ENCODE assay signal across 15 cellular contexts in genomic region chr13:28637714-28638355, GRCh38. TPM values are rescaled to one million over a fixed set of nuclear protein-coding genes. Genes with fewer than 3 reads are reported as not detected.
DNase-seq lines count a peak whose midpoint lies in the region; ATAC-seq and TF ChIP-seq lines count a peak whose summit lies in the region.
"Had no signal": no experiment of that assay in that cellular context is flagged by ENCODE, and none has a peak within 500 bp of the region (broad histone marks: within the 10 kb centered on the region; RNA-seq: fewer than 3 reads in every experiment).

No MANE protein-coding gene starts in this region.

- no peak overlapping the region for H3K27ac ChIP-seq in colonic mucosa
- H3K27ac ChIP-seq: cardiac muscle cell, PC-9 had no signal

- H3K4me3 Mint-ChIP-seq in natural killer cell treated with Interleukin-12 subunit alpha and Interleukin-12 subunit beta and Interleukin-15 and Interleukin-18, amount 100 ng/mL, for 72 hours, result no peak overlapping the region
- H3K4me3 Mint-ChIP-seq: mesothelial cell of epicardium had no signal

- DNase-seq in DMS53 treated with DMSO at 0.1 percent for 48 hours (lab: John Stamatoyannopoulos, UW; ENCODE audit: unreplicated experiment), result peak; percentile 31
- peak; percentile 69 for DNase-seq in OCI-M1 (lab: John Stamatoyannopoulos, UW)
- no peak for DNase-seq in left lobe of liver (ENCODE audit: low spot score)
- no peak for DNase-seq in natural killer cell treated with Interleukin-12 subunit alpha and Interleukin-12 subunit beta and Interleukin-15 and Interleukin-18, amount 100 ng/mL, for 72 hours (ENCODE audit: low spot score)
- DNase-seq in GDM1 (lab: John Stamatoyannopoulos, UW), result no peak
- no peak for DNase-seq in colonic mucosa
- DNase-seq: NCI-H226; PC-9; posterior cingulate gyrus; stimulated activated CD4-positive, alpha-beta T cell treated with anti-CD3 and anti-CD28 coated beads, Interleukin-2, amount 100 ng/mL, for 24 hours; stimulated activated naive CD4-positive, alpha-beta T cell had no signal

- no peaks in the 10 kb centered on the region for H3K36me3 ChIP-seq in colonic mucosa
- H3K36me3 ChIP-seq: cardiac muscle cell had no signal

- peaks cover 13 to 18% of the 10 kb centered on the region in 2 donors for H3K27me3 Mint-ChIP-seq in natural killer cell treated with Interleukin-12 subunit alpha and Interleukin-12 subunit beta and Interleukin-15 and Interleukin-18, amount 100 ng/mL, for 72 hours

- no peaks in the 10 kb centered on the region for H3K36me3 Mint-ChIP-seq in natural killer cell treated with Interleukin-12 subunit alpha and Interleukin-12 subunit beta and Interleukin-15 and Interleukin-18, amount 100 ng/mL, for 72 hours
- H3K36me3 Mint-ChIP-seq: mesothelial cell of epicardium had no signal

- H3K9ac ChIP-seq in colonic mucosa (ENCODE audit: low read depth in 2 of 2, low read length in 2 of 2), result no peak overlapping the region

- H3K9me3 ChIP-seq in colonic mucosa, result no peaks in the 10 kb centered on the region

- intact Hi-C loops in colonic mucosa (cut with DNase I), result loop anchor here (5.0 kb wide), 2 partner anchors 111 to 316 kb away; no protein-coding TSS in a partner anchor

- ATAC-seq in GM21360 (IDR thresholded peaks at IDR 0.05; ENCODE audit: unreplicated experiment) (peak; percentile 38), left lobe of liver (peak; percentile 57), GM19463 (IDR thresholded peaks at IDR 0.05; ENCODE audit: unreplicated experiment) (no peak)
- ATAC-seq in natural killer cell treated with Interleukin-12 subunit alpha and Interleukin-12 subunit beta and Interleukin-15 and Interleukin-18, amount 100 ng/mL, for 72 hours, result no peak

- no peak overlapping the region for H3K4me3 ChIP-seq in colonic mucosa
- H3K4me3 ChIP-seq: cardiac muscle cell, PC-9 had no signal

- H3K27me3 ChIP-seq in colonic mucosa, result no peaks in the 10 kb centered on the region
- H3K27me3 ChIP-seq: cardiac muscle cell had no signal

- H3K4me1 Mint-ChIP-seq in natural killer cell treated with Interleukin-12 subunit alpha and Interleukin-12 subunit beta and Interleukin-15 and Interleukin-18, amount 100 ng/mL, for 72 hours (ENCODE audit: low read depth in 2 of 2), result peaks cover 7 to 8% of the 10 kb centered on the region in 2 donors

- H3K9me3 Mint-ChIP-seq in natural killer cell treated with Interleukin-12 subunit alpha and Interleukin-12 subunit beta and Interleukin-15 and Interleukin-18, amount 100 ng/mL, for 72 hours, result no peaks in the 10 kb centered on the region
- H3K9me3 Mint-ChIP-seq: mesothelial cell of epicardium had no signal

- no peaks in the 10 kb centered on the region for H3K4me1 ChIP-seq in colonic mucosa

- H3K27ac Mint-ChIP-seq in natural killer cell treated with Interleukin-12 subunit alpha and Interleukin-12 subunit beta and Interleukin-15 and Interleukin-18, amount 100 ng/mL, for 72 hours, result no peak overlapping the region
- H3K27ac Mint-ChIP-seq: mesothelial cell of epicardium had no signal

- no peak for TF ChIP-seq CTCF in colonic mucosa (IDR thresholded peaks at IDR 0.05)

RNA-seq across cellular contexts. Expression of gene POMP, which starts 21.1 kb away (rescaled TPM):
- total RNA-seq in left lobe of liver, result 28.9 TPM
- total RNA-seq in natural killer cell treated with Interleukin-12 subunit alpha and Interleukin-12 subunit beta and Interleukin-15 and Interleukin-18, amount 100 ng/mL, for 72 hours, result 100 to 1,000 TPM in 1 of 2 donors, 10 to 100 TPM in 1; 75.7 to 119 TPM
- total RNA-seq in colonic mucosa, result 10 to 100 TPM; 82.0 to 94.1 TPM

Comparison
In these comparisons a context has a peak if more than half of its experiments do, and no peak if none do; other contexts are left out.
1. DNase-seq: peak in DMS53 treated with DMSO at 0.1 percent for 48 hours (single experiment) and OCI-M1 (single experiment); none in left lobe of liver (single experiment), natural killer cell treated with Interleukin-12 subunit alpha and Interleukin-12 subunit beta and Interleukin-15 and Interleukin-18, amount 100 ng/mL, for 72 hours (single experiment), GDM1 (single experiment) and colonic mucosa (single experiment).
2. ATAC-seq: peak in GM21360 (single experiment) and left lobe of liver (single experiment); none in natural killer cell treated with Interleukin-12 subunit alpha and Interleukin-12 subunit beta and Interleukin-15 and Interleukin-18, amount 100 ng/mL, for 72 hours (0 of 2) and GM19463 (single experiment).